In genomic region chr3:62168356-62168755, GRCh38 we compare ENCODE assay signal across 8 cellular contexts.
"Had no signal": no experiment of that assay in that cellular context is flagged by ENCODE, and none has a peak within 500 bp of the region (broad histone marks: within the 10 kb centered on the region; RNA-seq: fewer than 3 reads in every experiment).

No MANE protein-coding gene starts in this region.

- H3K36me3 ChIP-seq: HAP-1 had no signal

- H3K4me1 ChIP-seq: HAP-1 had no signal

- H3K27ac Mint-ChIP-seq: HFFc6 had no signal

- DNase-seq: GM23248, GOT3, H7, HFFc6, IMR-90 had no signal

- H3K9me3 ChIP-seq: HAP-1 had no signal

- H3K27ac ChIP-seq: GM23248 had no signal

- H3K9me3 Mint-ChIP-seq: HFFc6 had no signal

- H3K4me3 Mint-ChIP-seq: HFFc6 had no signal

- H3K9ac ChIP-seq: GM23248 had no signal

- ATAC-seq: HCT116, K562 had no signal

- H3K4me3 ChIP-seq: GM23248, HAP-1, K562 had no signal
